ENCODE assay signal across 12 cellular contexts in genomic region chr20:10715035-10715434, GRCh38. TPM values are rescaled to one million over a fixed set of nuclear protein-coding genes. Genes with fewer than 3 reads are reported as not detected.
DNase-seq lines count a peak whose midpoint lies in the region; ATAC-seq and TF ChIP-seq lines count a peak whose summit lies in the region.
"Had no signal": no experiment of that assay in that cellular context is flagged by ENCODE, and none has a peak within 500 bp of the region (broad histone marks: within the 10 kb centered on the region; RNA-seq: fewer than 3 reads in every experiment).

No MANE protein-coding gene starts in this region.

- no peaks in the 10 kb centered on the region for H3K9me3 Mint-ChIP-seq in immature natural killer cell

- peaks cover 0 to 9% (median 2%) of the 10 kb centered on the region in 3 donors for H3K27me3 Mint-ChIP-seq in immature natural killer cell (ENCODE audit: low read depth in 3 of 3)
- H3K27me3 Mint-ChIP-seq: activated naive CD8-positive, alpha-beta T cell had no signal

- H3K9me3 ChIP-seq in tibial artery = no peaks in the 10 kb centered on the region

- TF ChIP-seq CTCF in VCaP (conservative IDR thresholded peaks at IDR 0.05) = no peak
- no peak for TF ChIP-seq CTCF in foreskin fibroblast (IDR thresholded peaks at IDR 0.05; ENCODE audit: low read depth, low read length)
- TF ChIP-seq CTCF in tibial artery (IDR thresholded peaks at IDR 0.05) = no peak

- H3K4me3 ChIP-seq in foreskin fibroblast (ENCODE audit: low read depth in 1 of 2, low read length in 2 of 2) (no peak overlapping the region), tibial artery (no peak overlapping the region)

- DNase-seq in Caki2 (ENCODE audit: low read depth) (peak; percentile 52), HT-29 (ENCODE audit: low spot score) (peak; percentile 53), foreskin fibroblast (peak; percentile 59 to 73), immature natural killer cell (no peak), NCI-H2227 (lab: John Stamatoyannopoulos, UW; ENCODE audit: unreplicated experiment) (no peak), tibial artery (no peak)
- DNase-seq: NCI-H774, right cardiac atrium had no signal

- in situ Hi-C loops in Caki2 (cut with HindIII; ENCODE audit: low pct_unique_long_range_greater_than_20kb, low sequenced_read_pairs) = no loop called here

- H3K36me3 Mint-ChIP-seq in immature natural killer cell = no peaks in the 10 kb centered on the region
- H3K36me3 Mint-ChIP-seq: activated naive CD8-positive, alpha-beta T cell; CD14-positive monocyte had no signal

- no peaks in the 10 kb centered on the region for H3K27me3 ChIP-seq in tibial artery

- H3K4me1 Mint-ChIP-seq in immature natural killer cell = no peaks in the 10 kb centered on the region
- H3K4me1 Mint-ChIP-seq: CD14-positive monocyte had no signal

- H3K36me3 ChIP-seq in tibial artery = no peaks in the 10 kb centered on the region

- peak overlapping the region; percentile 76 for H3K27ac ChIP-seq in VCaP
- no peak overlapping the region for H3K27ac ChIP-seq in tibial artery

- H3K4me3 Mint-ChIP-seq in immature natural killer cell = no peak overlapping the region
- H3K4me3 Mint-ChIP-seq: activated naive CD8-positive, alpha-beta T cell; CD14-positive monocyte had no signal

- no peak for ATAC-seq in HG03039 (IDR thresholded peaks at IDR 0.05; ENCODE audit: unreplicated experiment)
- ATAC-seq: right cardiac atrium had no signal

- H3K27ac Mint-ChIP-seq in immature natural killer cell = no peak overlapping the region
- H3K27ac Mint-ChIP-seq: activated naive CD8-positive, alpha-beta T cell; CD14-positive monocyte had no signal

- intact Hi-C loops in tibial artery (cut with DNase I; ENCODE audit: low total_unique reads) = no loop called here

- peaks cover 3 to 62% (median 19%) of the 10 kb centered on the region in 4 donors for H3K4me1 ChIP-seq in tibial artery

RNA-seq across cellular contexts. Expression of gene JAG1, which starts 41.2 kb away (rescaled TPM):
- total RNA-seq in Caki2 (2014; rRNA removed; shearing (Covaris generic); ENCODE audit: low replicate concordance) = 142 and 148 TPM in 2 replicates
- 13.9 and 15.5 TPM in 2 replicates for total RNA-seq in HT-29 (2014; rRNA removed; shearing (Covaris generic))
- polyA plus RNA-seq in immature natural killer cell = 1 to 10 TPM in 1 of 3 donors, under 1 TPM in 1, not detected in 1; 0.45 to 1.3 TPM

Comparison
In these comparisons a context has a peak if more than half of its experiments do, and no peak if none do; other contexts are left out.
1. DNase-seq: peak in Caki2 (single experiment), HT-29 (single experiment) and foreskin fibroblast (2 of 2); none in immature natural killer cell (0 of 3), NCI-H2227 (single experiment) and tibial artery (0 of 2).